ENCODE assay signal across 8 cellular contexts in the genomic region with DNA sequence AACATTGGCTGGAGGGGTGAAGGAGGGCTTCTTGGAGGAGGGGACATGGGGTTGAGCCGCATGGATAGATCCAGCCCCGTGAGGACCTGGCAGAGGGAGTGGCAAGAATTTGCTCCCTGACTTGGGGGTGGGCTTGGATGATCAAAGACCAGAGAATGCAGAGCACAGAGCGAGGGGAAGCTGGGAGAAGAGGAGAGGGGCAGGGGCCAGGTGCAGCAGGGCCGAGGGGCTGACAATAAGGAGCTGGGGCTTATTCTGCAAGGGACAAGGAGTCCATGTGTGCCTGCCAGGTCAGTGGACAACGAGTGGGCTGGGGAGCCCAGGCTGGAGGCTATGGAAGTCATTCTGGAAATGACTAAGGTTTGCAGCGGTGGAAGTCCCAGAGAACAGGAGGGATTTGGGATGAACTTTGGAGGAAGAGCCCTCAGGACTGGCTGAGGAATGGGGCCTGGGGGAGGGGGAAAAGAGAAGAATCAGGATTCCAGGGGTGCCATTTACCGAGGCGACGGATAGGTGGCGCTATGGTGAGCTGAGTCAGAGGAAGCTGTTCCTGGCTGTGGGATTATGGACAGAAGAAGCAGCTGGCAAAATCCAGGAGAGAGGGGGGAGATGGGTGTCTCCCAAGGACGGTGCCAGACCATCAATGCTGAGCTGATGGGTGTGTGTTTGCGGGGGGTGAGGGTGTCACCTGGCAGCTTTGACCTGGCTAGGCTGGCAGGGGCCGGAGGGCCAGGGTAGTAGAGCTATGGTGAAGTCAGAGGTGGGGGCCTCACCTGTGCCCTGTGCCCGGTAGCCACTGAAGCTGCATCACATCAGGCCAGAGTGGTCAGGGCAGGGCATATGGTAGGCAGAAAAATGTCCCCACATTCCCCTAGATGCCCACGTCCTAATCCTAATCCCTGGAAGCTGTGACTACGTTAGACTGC. TPM values are rescaled to one million over a fixed set of nuclear protein-coding genes. Genes with fewer than 3 reads are reported as not detected.
DNase-seq lines count a peak whose midpoint lies in the region; FAIRE-seq and TF ChIP-seq lines count a peak whose summit lies in the region.

No MANE protein-coding gene starts in this region.

- H3K4me2 ChIP-seq in keratinocyte (ENCODE audit: control insufficient read depth, extremely low read depth, insufficient read depth, low read depth, low read length): no peak overlapping the region

- no peaks in the 10 kb centered on the region for H3K79me2 ChIP-seq in keratinocyte (ENCODE audit: control insufficient read depth, insufficient read depth, low read length)

- no peaks in the 10 kb centered on the region for H3K9me3 Mint-ChIP-seq in brain

- H4K20me1 ChIP-seq in keratinocyte (ENCODE audit: control insufficient read depth, extremely low read depth, insufficient read depth, low read length): peaks cover 3% of the 10 kb centered on the region

- H3K27ac Mint-ChIP-seq in brain: peak overlapping the region; percentile 36 to 84 (median 74)

- peak overlapping the region in 3 of 5 experiments; percentile 6 to 41 (median 17) for H3K4me3 Mint-ChIP-seq in brain

- H3K4me1 ChIP-seq in keratinocyte (ENCODE audit: control insufficient read depth, extremely low read depth, insufficient read depth, low read length): no peaks in the 10 kb centered on the region
- no peaks in the 10 kb centered on the region for H3K4me1 ChIP-seq in uterus

- no peaks in the 10 kb centered on the region for H3K9me1 ChIP-seq in keratinocyte (ENCODE audit: control insufficient read depth, extremely low read depth, insufficient read depth, low read length)

- H3K36me3 ChIP-seq in keratinocyte (ENCODE audit: control insufficient read depth in 2 of 2, extremely low read depth in 1 of 2, insufficient read depth in 2 of 2, low read length in 2 of 2) (no peaks in the 10 kb centered on the region), uterus (no peaks in the 10 kb centered on the region)

- TF ChIP-seq CTCF in AG10803 (conservative IDR thresholded peaks at IDR 0.05; ENCODE audit: low read length): peak; percentile 90
- peak; percentile 82 for TF ChIP-seq CTCF in GM12864 (IDR thresholded peaks at IDR 0.05; ENCODE audit: low read depth, low read length, missing control alignments)
- TF ChIP-seq CTCF in brain (conservative IDR thresholded peaks at IDR 0.05): peak; percentile 67 to 81
- TF ChIP-seq CTCF in keratinocyte (optimal IDR thresholded peaks at IDR 0.05 in 1 of 3, IDR thresholded peaks at IDR 0.05 in 1 of 3, conservative IDR thresholded peaks at IDR 0.05 in 1 of 3; ENCODE audit: extremely low read depth in 1 of 3, insufficient read depth in 2 of 3, low read length in 3 of 3): peak; percentile 90 to 91 (median 90)
- peak; percentile 46 to 58 (median 48) for TF ChIP-seq CTCF in uterus (IDR thresholded peaks at IDR 0.05)

- H2AFZ ChIP-seq in keratinocyte (ENCODE audit: control insufficient read depth, low read length): no peak overlapping the region

- DNase-seq in AG10803 (ENCODE audit: low read depth) (peak; percentile 61), GM12864 (ENCODE audit: low read depth) (no peak), NCI-H524 treated with DMSO at 0.1 percent for 48 hours (lab: John Stamatoyannopoulos, UW) (peak; percentile 35), keratinocyte (ENCODE audit: low read depth, low spot score) (no peak), uterus (peak; percentile 31 to 64), OCI-M2 (lab: John Stamatoyannopoulos, UW; ENCODE audit: unreplicated experiment) (no peak), NCI-H187 (lab: John Stamatoyannopoulos, UW) (no peak)

- peaks cover 56% of the 10 kb centered on the region for H3K4me1 Mint-ChIP-seq in brain

- peak; percentile 29 for FAIRE-seq in keratinocyte (lab: Jason Lieb, UNC)

- dilution Hi-C loops in keratinocyte (cut with MboI; ENCODE audit: extremely low pct_ligation_motif_present, low sequenced_read_pairs): no loop called here

- no peaks in the 10 kb centered on the region for H3K36me3 Mint-ChIP-seq in brain

- intact Hi-C loops in uterus (cut with DNase I; ENCODE audit: low total_unique reads): no loop called here

- H3K27me3 Mint-ChIP-seq in brain: peaks cover 9% of the 10 kb centered on the region

- no peak overlapping the region for H3K4me3 ChIP-seq in AG10803 (ENCODE audit: low read length)
- no peak overlapping the region for H3K4me3 ChIP-seq in GM12864 (ENCODE audit: low read depth, low read length)
- no peak overlapping the region for H3K4me3 ChIP-seq in keratinocyte (ENCODE audit: control insufficient read depth in 2 of 3, extremely low read depth in 1 of 3, insufficient read depth in 2 of 3, low read depth in 1 of 3, low read length in 3 of 3)
- H3K4me3 ChIP-seq in uterus: no peak overlapping the region

- no peak for TF ChIP-seq POLR2A in uterus (IDR thresholded peaks at IDR 0.05)

- H3K9ac ChIP-seq in keratinocyte (ENCODE audit: control insufficient read depth, extremely low read depth, insufficient read depth, low read length): no peak overlapping the region

- no peaks in the 10 kb centered on the region for H3K27me3 ChIP-seq in keratinocyte (ENCODE audit: control insufficient read depth, extremely low read depth, insufficient read depth, low read length)
- H3K27me3 ChIP-seq in uterus: no peaks in the 10 kb centered on the region

- no peak overlapping the region for H3K27ac ChIP-seq in keratinocyte (ENCODE audit: control insufficient read depth, insufficient read depth, low read length)
- peak overlapping the region; percentile 34 to 47 for H3K27ac ChIP-seq in uterus

- H3K9me3 ChIP-seq in keratinocyte (ENCODE audit: control insufficient read depth, low read depth, low read length) (no peaks in the 10 kb centered on the region), uterus (no peaks in the 10 kb centered on the region)

RNA-seq across cellular contexts. Expression of gene KCNG1, which starts 7.8 kb away (rescaled TPM):
- polyA plus RNA-seq in brain (ENCODE audit: insufficient read depth, low read depth, low replicate concordance) (2.1 TPM), keratinocyte (2.3 to 4.6 TPM (median 2.5 TPM) in 3 replicates)
- 12.0 TPM for polyA plus RNA-seq in keratinocyte (2011; ENCODE audit: low read depth)
- polyA plus RNA-seq in keratinocyte (2011; cell fraction: cytosol; rRNA removed): 3.1 and 4.9 TPM in 2 replicates
- polyA plus RNA-seq in keratinocyte (2011; cell fraction: nucleus; rRNA removed): 3.8 and 4.3 TPM in 2 replicates
- polyA plus RNA-seq in keratinocyte (2012; ENCODE audit: low replicate concordance): 2.7 and 24.5 TPM in 2 replicates
- polyA minus RNA-seq in keratinocyte: 1.7 to 3.1 TPM (median 3.0 TPM) in 3 replicates
- polyA minus RNA-seq in keratinocyte (2011; cell fraction: cytosol; rRNA and poly(A)+ RNA removed): 11.9 TPM
- polyA minus RNA-seq in keratinocyte (2011; cell fraction: nucleus; rRNA and poly(A)+ RNA removed): 1.5 and 3.2 TPM in 2 replicates
- total RNA-seq in uterus: 100 to 1,000 TPM in 1 of 4 donors, 10 to 100 TPM in 2, under 1 TPM in 1; 0.88 to 109 (median 44.1) TPM

RNA-seq across cellular contexts. Expression of gene MOCS3, which starts 56.4 kb away (rescaled TPM):
- polyA plus RNA-seq in brain (ENCODE audit: insufficient read depth, low read depth, low replicate concordance) (3.1 TPM), keratinocyte (4.0 to 5.8 TPM (median 4.5 TPM) in 3 replicates)
- polyA plus RNA-seq in keratinocyte (2011; ENCODE audit: low read depth): 1.1 TPM
- polyA plus RNA-seq in keratinocyte (2011; cell fraction: cytosol; rRNA removed): 3.1 and 3.4 TPM in 2 replicates
- polyA plus RNA-seq in keratinocyte (2011; cell fraction: nucleus; rRNA removed): 4.7 and 5.6 TPM in 2 replicates
- 2.8 and 5.2 TPM in 2 replicates for polyA plus RNA-seq in keratinocyte (2012; ENCODE audit: low replicate concordance)
- 6.3 to 10.3 TPM (median 7.0 TPM) in 3 replicates for polyA minus RNA-seq in keratinocyte
- polyA minus RNA-seq in keratinocyte (2011; cell fraction: cytosol; rRNA and poly(A)+ RNA removed): 8.2 TPM
- polyA minus RNA-seq in keratinocyte (2011; cell fraction: nucleus; rRNA and poly(A)+ RNA removed): 7.5 and 8.1 TPM in 2 replicates
- 1 to 10 TPM in 3 of 4 donors, under 1 TPM in 1; 0.59 to 8.2 (median 5.9) TPM for total RNA-seq in uterus

RNA-seq across cellular contexts. Expression of gene DPM1, which starts 56.7 kb away (rescaled TPM):
- 29.4 TPM for polyA plus RNA-seq in brain (ENCODE audit: insufficient read depth, low read depth, low replicate concordance)
- polyA plus RNA-seq in keratinocyte: 57.2 to 99.4 TPM (median 78.0 TPM) in 3 replicates
- 54.8 TPM for polyA plus RNA-seq in keratinocyte (2011; ENCODE audit: low read depth)
- 52.2 and 67.8 TPM in 2 replicates for polyA plus RNA-seq in keratinocyte (2011; cell fraction: cytosol; rRNA removed)
- 56.3 and 100 TPM in 2 replicates for polyA plus RNA-seq in keratinocyte (2011; cell fraction: nucleus; rRNA removed)
- 64.9 and 71.9 TPM in 2 replicates for polyA plus RNA-seq in keratinocyte (2012; ENCODE audit: low replicate concordance)
- polyA minus RNA-seq in keratinocyte: 4.3 to 21.9 TPM (median 14.2 TPM) in 3 replicates
- 26.7 TPM for polyA minus RNA-seq in keratinocyte (2011; cell fraction: cytosol; rRNA and poly(A)+ RNA removed)
- polyA minus RNA-seq in keratinocyte (2011; cell fraction: nucleus; rRNA and poly(A)+ RNA removed): 16.5 and 22.0 TPM in 2 replicates
- 100 to 1,000 TPM in 1 of 4 donors, 10 to 100 TPM in 3; 40.4 to 128 (median 64.2) TPM for total RNA-seq in uterus

Comparison
In these comparisons a context has a peak if more than half of its experiments do, and no peak if none do; other contexts are left out.
1. DNase-seq: peak in AG10803 (single experiment), NCI-H524 treated with DMSO at 0.1 percent for 48 hours (single experiment) and uterus (2 of 2); none in GM12864 (single experiment), keratinocyte (single experiment), OCI-M2 (single experiment) and NCI-H187 (0 of 2).
2. Peak in every context shown above with its lines, with median percentiles within 50 percentile points of each other: CTCF ChIP-seq.